In genomic region chr12:52800259-52800917, GRCh38 we compare ENCODE assay signal across 30 cellular contexts. TPM values are rescaled to one million over a fixed set of nuclear protein-coding genes. Genes with fewer than 3 reads are reported as not detected.
"Had no signal": no experiment of that assay in that cellular context is flagged by ENCODE, and none has a peak within 500 bp of the region (broad histone marks: within the 10 kb centered on the region; RNA-seq: fewer than 3 reads in every experiment).

No MANE protein-coding gene starts in this region.

- H3K4me3 ChIP-seq: body of pancreas, cardiac muscle cell, hepatocyte, left lung, lung, right lobe of liver, skin epidermis, thoracic aorta had no signal

- H3K9me3 Mint-ChIP-seq: activated CD4-positive, alpha-beta T cell treated with anti-CD3 and anti-CD28 coated beads, Interleukin-2, amount 10 ng/mL, durations not matched to agents 24 days and 14 days; activated CD8-positive, alpha-beta T cell treated with anti-CD3 and anti-CD28 coated beads for 36 hours; activated naive CD4-positive, alpha-beta T cell treated with anti-CD3 and anti-CD28 coated beads, Interleukin-2, amount 10 ng/mL, durations not matched to agents 7 days and 5 days; immature natural killer cell; naive B cell; neural crest cell; stimulated activated naive B cell treated with anti-CD40 and anti-IgM and Interleukin-4, amounts not matched to agents 10 μg/mL and 1 μg/mL and 100 μg/mL, for 72 hours had no signal

- H3K36me3 ChIP-seq: cardiac muscle cell, left lung, right lobe of liver, thoracic aorta had no signal

- H3K27ac ChIP-seq: cardiac muscle cell, hepatocyte, left lung, right lobe of liver, skin epidermis, thoracic aorta had no signal

- H3K4me1 ChIP-seq: right lobe of liver had no signal

- ATAC-seq: activated CD4-positive, CD25-positive, alpha-beta regulatory T cell treated with anti-CD3 and anti-CD28 coated beads, Interleukin-2, amount 50 U/mL, for 24 hours; activated CD8-positive, alpha-beta memory T cell treated with anti-CD3 and anti-CD28 coated beads, Interleukin-2, amount 10 ng/mL, durations not matched to agents 7 days and 5 days; activated CD8-positive, alpha-beta T cell treated with anti-CD3 and anti-CD28 coated beads for 36 hours; stimulated activated naive B cell treated with anti-CD40 and anti-IgM and Interleukin-4, amounts not matched to agents 10 μg/mL and 1 μg/mL and 100 μg/mL, for 72 hours; T-helper 17 cell had no signal

- H3K36me3 Mint-ChIP-seq: activated CD8-positive, alpha-beta memory T cell treated with anti-CD3 and anti-CD28 coated beads, Interleukin-2, amount 10 ng/mL, durations not matched to agents 7 days and 5 days; activated naive CD4-positive, alpha-beta T cell treated with anti-CD3 and anti-CD28 coated beads, Interleukin-2, amount 10 ng/mL, durations not matched to agents 7 days and 5 days; immature natural killer cell; naive B cell; stimulated activated naive B cell treated with anti-CD40 and anti-IgM and Interleukin-4, amounts not matched to agents 10 μg/mL and 1 μg/mL and 100 μg/mL, for 72 hours had no signal

- H3K27me3 ChIP-seq: body of pancreas, hepatocyte, right lobe of liver had no signal

- H3K4me3 Mint-ChIP-seq: activated CD4-positive, alpha-beta T cell treated with anti-CD3 and anti-CD28 coated beads, Interleukin-2, amount 10 ng/mL, durations not matched to agents 24 days and 14 days; activated CD8-positive, alpha-beta memory T cell treated with anti-CD3 and anti-CD28 coated beads, Interleukin-2, amount 10 ng/mL, durations not matched to agents 7 days and 5 days; activated CD8-positive, alpha-beta T cell treated with anti-CD3 and anti-CD28 coated beads for 36 hours; activated naive CD4-positive, alpha-beta T cell treated with anti-CD3 and anti-CD28 coated beads, Interleukin-2, amount 10 ng/mL, durations not matched to agents 7 days and 5 days; immature natural killer cell; naive B cell; neural crest cell; stimulated activated naive B cell treated with anti-CD40 and anti-IgM and Interleukin-4, amounts not matched to agents 10 μg/mL and 1 μg/mL and 100 μg/mL, for 72 hours; T-helper 17 cell had no signal

- H3K27me3 Mint-ChIP-seq: activated CD4-positive, alpha-beta T cell treated with anti-CD3 and anti-CD28 coated beads, Interleukin-2, amount 10 ng/mL, durations not matched to agents 24 days and 14 days; activated CD8-positive, alpha-beta T cell treated with anti-CD3 and anti-CD28 coated beads for 36 hours had no signal

- DNase-seq: activated CD4-positive, alpha-beta T cell treated with anti-CD3 and anti-CD28 coated beads, Interleukin-2, amount 10 ng/mL, durations not matched to agents 24 days and 14 days; activated CD8-positive, alpha-beta memory T cell treated with anti-CD3 and anti-CD28 coated beads, Interleukin-2, amount 10 ng/mL, durations not matched to agents 7 days and 5 days; activated CD8-positive, alpha-beta T cell treated with anti-CD3 and anti-CD28 coated beads for 36 hours; activated effector memory CD4-positive, alpha-beta T cell treated with anti-CD3 and anti-CD28 coated beads, Interleukin-2, amount 50 U/mL, for 16 hours; activated naive CD4-positive, alpha-beta T cell treated with anti-CD3 and anti-CD28 coated beads, Interleukin-2, amount 10 ng/mL, durations not matched to agents 7 days and 5 days; activated T-cell treated with anti-CD3 and anti-CD28 coated beads for 4 hours; effector CD4-positive, alpha-beta T cell; glutamatergic neuron; immature natural killer cell; naive B cell; occipital lobe; stimulated activated CD4-positive, alpha-beta T cell treated with anti-CD3 and anti-CD28 coated beads, Interleukin-15, amount 100 ng/mL, for 24 hours; stimulated activated CD8-positive, alpha-beta memory T cell treated with anti-CD3 and anti-CD28 coated beads, Interleukin-4, amount 100 ng/mL, for 48 hours; stimulated activated naive B cell treated with anti-CD40 and anti-IgM and Interleukin-4, amounts not matched to agents 10 μg/mL and 1 μg/mL and 100 μg/mL, for 72 hours; T-helper 17 cell had no signal

- H2AFZ ChIP-seq: hepatocyte had no signal

- H3K79me2 ChIP-seq: hepatocyte had no signal

- H3K4me2 ChIP-seq: hepatocyte had no signal

- H3K27ac Mint-ChIP-seq: activated CD4-positive, alpha-beta T cell treated with anti-CD3 and anti-CD28 coated beads, Interleukin-2, amount 10 ng/mL, durations not matched to agents 24 days and 14 days; activated CD8-positive, alpha-beta memory T cell treated with anti-CD3 and anti-CD28 coated beads, Interleukin-2, amount 10 ng/mL, durations not matched to agents 7 days and 5 days; activated CD8-positive, alpha-beta T cell treated with anti-CD3 and anti-CD28 coated beads for 36 hours; activated naive CD4-positive, alpha-beta T cell treated with anti-CD3 and anti-CD28 coated beads, Interleukin-2, amount 10 ng/mL, durations not matched to agents 7 days and 5 days; immature natural killer cell; naive B cell; stimulated activated naive B cell treated with anti-CD40 and anti-IgM and Interleukin-4, amounts not matched to agents 10 μg/mL and 1 μg/mL and 100 μg/mL, for 72 hours; T-helper 17 cell had no signal

- H3K9me3 ChIP-seq: body of pancreas, left lung, right lobe of liver, thoracic aorta had no signal

- H3K4me1 Mint-ChIP-seq: activated CD4-positive, alpha-beta T cell treated with anti-CD3 and anti-CD28 coated beads, Interleukin-2, amount 10 ng/mL, durations not matched to agents 24 days and 14 days; activated CD8-positive, alpha-beta memory T cell treated with anti-CD3 and anti-CD28 coated beads, Interleukin-2, amount 10 ng/mL, durations not matched to agents 7 days and 5 days; activated naive CD4-positive, alpha-beta T cell treated with anti-CD3 and anti-CD28 coated beads, Interleukin-2, amount 10 ng/mL, durations not matched to agents 7 days and 5 days; immature natural killer cell; naive B cell; neural crest cell; stimulated activated naive B cell treated with anti-CD40 and anti-IgM and Interleukin-4, amounts not matched to agents 10 μg/mL and 1 μg/mL and 100 μg/mL, for 72 hours; T-helper 17 cell had no signal

RNA-seq across cellular contexts. Expression of gene KRT3, which starts 4.5 kb away (rescaled TPM):
- total RNA-seq: activated CD8-positive, alpha-beta memory T cell treated with anti-CD3 and anti-CD28 coated beads, Interleukin-2, amount 10 ng/mL, durations not matched to agents 7 days and 5 days; activated CD8-positive, alpha-beta T cell treated with anti-CD3 and anti-CD28 coated beads for 36 hours; body of pancreas; cardiac muscle cell; chondrocyte; hepatocyte; kidney epithelial cell; left lung; lung; mesenteric fat pad; mucosa of gallbladder; neural crest cell; occipital lobe; right lobe of liver; T-helper 17 cell; thoracic aorta; urinary bladder had no signal

RNA-seq across cellular contexts. Expression of gene KRT4, which starts 13.5 kb away (rescaled TPM):
- total RNA-seq: activated CD4-positive, alpha-beta T cell treated with anti-CD3 and anti-CD28 coated beads, Interleukin-2, amount 10 ng/mL, durations not matched to agents 24 days and 14 days; activated CD8-positive, alpha-beta memory T cell treated with anti-CD3 and anti-CD28 coated beads, Interleukin-2, amount 10 ng/mL, durations not matched to agents 7 days and 5 days; cardiac muscle cell; kidney epithelial cell; mesenteric fat pad; mucosa of gallbladder; neural crest cell; right lobe of liver; T-helper 17 cell; thoracic aorta had no signal

RNA-seq across cellular contexts. Expression of gene KRT76, which starts 23.2 kb away (rescaled TPM):
- total RNA-seq: activated CD4-positive, alpha-beta T cell treated with anti-CD3 and anti-CD28 coated beads, Interleukin-2, amount 10 ng/mL, durations not matched to agents 24 days and 14 days; activated CD8-positive, alpha-beta memory T cell treated with anti-CD3 and anti-CD28 coated beads, Interleukin-2, amount 10 ng/mL, durations not matched to agents 7 days and 5 days; activated CD8-positive, alpha-beta T cell treated with anti-CD3 and anti-CD28 coated beads for 36 hours; body of pancreas; cardiac muscle cell; chondrocyte; hepatocyte; kidney epithelial cell; left lung; lung; mesenteric fat pad; mucosa of gallbladder; neural crest cell; occipital lobe; right lobe of liver; T-helper 17 cell; thoracic aorta; urinary bladder had no signal

RNA-seq across cellular contexts. Expression of gene KRT79, which starts 33.7 kb away (rescaled TPM):
- total RNA-seq: activated CD4-positive, alpha-beta T cell treated with anti-CD3 and anti-CD28 coated beads, Interleukin-2, amount 10 ng/mL, durations not matched to agents 24 days and 14 days; body of pancreas; cardiac muscle cell; kidney epithelial cell; mucosa of gallbladder; neural crest cell; occipital lobe; right lobe of liver; T-helper 17 cell; thoracic aorta; urinary bladder had no signal

RNA-seq across cellular contexts. Expression of gene KRT78, which starts 48.4 kb away (rescaled TPM):
- total RNA-seq: activated CD4-positive, alpha-beta T cell treated with anti-CD3 and anti-CD28 coated beads, Interleukin-2, amount 10 ng/mL, durations not matched to agents 24 days and 14 days; activated CD8-positive, alpha-beta memory T cell treated with anti-CD3 and anti-CD28 coated beads, Interleukin-2, amount 10 ng/mL, durations not matched to agents 7 days and 5 days; activated CD8-positive, alpha-beta T cell treated with anti-CD3 and anti-CD28 coated beads for 36 hours; body of pancreas; cardiac muscle cell; chondrocyte; hepatocyte; kidney epithelial cell; left lung; lung; mesenteric fat pad; mucosa of gallbladder; neural crest cell; right lobe of liver; T-helper 17 cell; thoracic aorta; urinary bladder had no signal
